ENCODE assay signal across 10 cellular contexts in genomic region chr16:1311212-1311737, GRCh38. TPM values are rescaled to one million over a fixed set of nuclear protein-coding genes. Genes with fewer than 3 reads are reported as not detected.
DNase-seq lines count a peak whose midpoint lies in the region; ATAC-seq and TF ChIP-seq lines count a peak whose summit lies in the region.
"Had no signal": no experiment of that assay in that cellular context is flagged by ENCODE, and none has a peak within 500 bp of the region (broad histone marks: within the 10 kb centered on the region; RNA-seq: fewer than 3 reads in every experiment).

No MANE protein-coding gene starts in this region.

- H3K27ac ChIP-seq in ectodermal cell (ENCODE audit: insufficient read depth, low read depth, low read length, poor library complexity, severe bottlenecking) = no peak overlapping the region

- H3K36me3 ChIP-seq in BE2C = peaks cover 41% of the 10 kb centered on the region
- peaks cover 55% of the 10 kb centered on the region for H3K36me3 ChIP-seq in MG63
- H3K36me3 ChIP-seq in ectodermal cell (ENCODE audit: control insufficient read depth, insufficient read depth, low read length) = peaks cover 37% of the 10 kb centered on the region

- no peak for TF ChIP-seq CTCF in BE2C (IDR thresholded peaks at IDR 0.05; ENCODE audit: low read depth, low read length)

- H3K4me1 ChIP-seq in BE2C (no peaks in the 10 kb centered on the region), ectodermal cell (ENCODE audit: control insufficient read depth, insufficient read depth, low read length) (peaks cover 12% of the 10 kb centered on the region)

- peak overlapping the region; percentile 97 for H3K4me3 ChIP-seq in BE2C (ENCODE audit: low read depth, low read length)
- peak overlapping the region; percentile 95 for H3K4me3 ChIP-seq in MG63
- H3K4me3 ChIP-seq in ectodermal cell (ENCODE audit: insufficient read depth, low read depth, low read length) = peak overlapping the region; percentile 95

- H3K4me1 Mint-ChIP-seq in natural killer cell treated with Interleukin-12 subunit alpha and Interleukin-12 subunit beta and Interleukin-15 and Interleukin-18, amount 100 ng/mL, for 72 hours (ENCODE audit: low read depth in 2 of 2) = peaks cover 19 to 32% of the 10 kb centered on the region in 2 donors

- H3K36me3 Mint-ChIP-seq in natural killer cell treated with Interleukin-12 subunit alpha and Interleukin-12 subunit beta and Interleukin-15 and Interleukin-18, amount 100 ng/mL, for 72 hours = peaks cover 7% of the 10 kb centered on the region

- no peaks in the 10 kb centered on the region for H3K9me3 ChIP-seq in BE2C
- H3K9me3 ChIP-seq in MG63 = no peaks in the 10 kb centered on the region
- H3K9me3 ChIP-seq in ectodermal cell (ENCODE audit: control insufficient read depth, low read length) = no peaks in the 10 kb centered on the region

- peak overlapping the region; percentile 97 for H3K4me3 Mint-ChIP-seq in natural killer cell treated with Interleukin-12 subunit alpha and Interleukin-12 subunit beta and Interleukin-15 and Interleukin-18, amount 100 ng/mL, for 72 hours

- peak overlapping the region; percentile 94 for H3K27ac Mint-ChIP-seq in natural killer cell treated with Interleukin-12 subunit alpha and Interleukin-12 subunit beta and Interleukin-15 and Interleukin-18, amount 100 ng/mL, for 72 hours

- no peak for ATAC-seq in natural killer cell treated with Interleukin-12 subunit alpha and Interleukin-12 subunit beta and Interleukin-15 and Interleukin-18, amount 100 ng/mL, for 72 hours

- H3K27me3 ChIP-seq in BE2C (no peaks in the 10 kb centered on the region), MG63 (no peaks in the 10 kb centered on the region), ectodermal cell (ENCODE audit: control insufficient read depth, insufficient read depth, low read length, poor library complexity, severe bottlenecking) (no peaks in the 10 kb centered on the region)

- H3K9me3 Mint-ChIP-seq in natural killer cell treated with Interleukin-12 subunit alpha and Interleukin-12 subunit beta and Interleukin-15 and Interleukin-18, amount 100 ng/mL, for 72 hours = no peaks in the 10 kb centered on the region

- no peaks in the 10 kb centered on the region for H3K27me3 Mint-ChIP-seq in natural killer cell treated with Interleukin-12 subunit alpha and Interleukin-12 subunit beta and Interleukin-15 and Interleukin-18, amount 100 ng/mL, for 72 hours

- no peak for DNase-seq in BE2C
- no peak for DNase-seq in MG63
- no peak for DNase-seq in natural killer cell treated with Interleukin-12 subunit alpha and Interleukin-12 subunit beta and Interleukin-15 and Interleukin-18, amount 100 ng/mL, for 72 hours (ENCODE audit: low spot score)
- no peak for DNase-seq in iPS-NIHi7 (ENCODE audit: extremely low spot score)
- no peak for DNase-seq in stimulated activated CD4-positive, alpha-beta T cell treated with anti-CD3 and anti-CD28 coated beads, Interleukin-15, amount 100 ng/mL, for 24 hours
- DNase-seq in cerebellum (ENCODE audit: low spot score) = no peak
- no peak for DNase-seq in LoVo (ENCODE audit: low spot score)
- DNase-seq: NCI-H2081 had no signal

- WGBS in ectodermal cell, 2 experiments = 41 to 48% methylated on average over 13 of the region's 13 CpGs

RNA-seq across cellular contexts. Expression of gene UBE2I, which starts 1.8 kb away (rescaled TPM):
- polyA plus RNA-seq in BE2C (2012; ENCODE audit: insufficient read depth, insufficient read length, low read depth) = 219 TPM
- total RNA-seq in MG63 (2014; rRNA removed; shearing (Covaris generic); ENCODE audit: low replicate concordance) = 154 and 228 TPM in 2 replicates
- polyA plus RNA-seq in ectodermal cell (2013, experiment 1 of 4) = 274 TPM
- 281 TPM for polyA plus RNA-seq in ectodermal cell (2013, experiment 2 of 4)
- polyA plus RNA-seq in ectodermal cell (2013, experiment 3 of 4) = 208 TPM
- 220 TPM for polyA plus RNA-seq in ectodermal cell (2013, experiment 4 of 4)
- total RNA-seq in natural killer cell treated with Interleukin-12 subunit alpha and Interleukin-12 subunit beta and Interleukin-15 and Interleukin-18, amount 100 ng/mL, for 72 hours = 100 to 1,000 TPM; 202 to 246 TPM
- total RNA-seq in cerebellum = 62.0 TPM

RNA-seq across cellular contexts. Expression of gene BAIAP3, which starts 22.2 kb away (rescaled TPM):
- 0.96 TPM for polyA plus RNA-seq in BE2C (2012; ENCODE audit: insufficient read depth, insufficient read length, low read depth)
- total RNA-seq in MG63 (2014; rRNA removed; shearing (Covaris generic); ENCODE audit: low replicate concordance) = 1.1 TPM in 1 of 2 replicates, not detected in the other
- 4.6 TPM for polyA plus RNA-seq in ectodermal cell (2013, experiment 1 of 4)
- polyA plus RNA-seq in ectodermal cell (2013, experiment 2 of 4) = 6.2 TPM
- 6.1 TPM for polyA plus RNA-seq in ectodermal cell (2013, experiment 3 of 4)
- 8.9 TPM for polyA plus RNA-seq in ectodermal cell (2013, experiment 4 of 4)
- under 1 TPM; 0.17 to 0.31 TPM for total RNA-seq in natural killer cell treated with Interleukin-12 subunit alpha and Interleukin-12 subunit beta and Interleukin-15 and Interleukin-18, amount 100 ng/mL, for 72 hours
- 8.8 TPM for total RNA-seq in cerebellum

RNA-seq across cellular contexts. Expression of gene TSR3, which starts 40.4 kb away (rescaled TPM):
- 122 TPM for polyA plus RNA-seq in BE2C (2012; ENCODE audit: insufficient read depth, insufficient read length, low read depth)
- total RNA-seq in MG63 (2014; rRNA removed; shearing (Covaris generic); ENCODE audit: low replicate concordance) = 138 and 174 TPM in 2 replicates
- 48.1 TPM for polyA plus RNA-seq in ectodermal cell (2013, experiment 1 of 4)
- polyA plus RNA-seq in ectodermal cell (2013, experiment 2 of 4) = 47.3 TPM
- polyA plus RNA-seq in ectodermal cell (2013, experiment 3 of 4) = 46.4 TPM
- polyA plus RNA-seq in ectodermal cell (2013, experiment 4 of 4) = 49.2 TPM
- 100 to 1,000 TPM in 1 of 2 donors, 10 to 100 TPM in 1; 57.4 to 108 TPM for total RNA-seq in natural killer cell treated with Interleukin-12 subunit alpha and Interleukin-12 subunit beta and Interleukin-15 and Interleukin-18, amount 100 ng/mL, for 72 hours
- 18.1 TPM for total RNA-seq in cerebellum

RNA-seq across cellular contexts. Expression of gene GNPTG, which starts 40.5 kb away (rescaled TPM):
- 61.1 TPM for polyA plus RNA-seq in BE2C (2012; ENCODE audit: insufficient read depth, insufficient read length, low read depth)
- total RNA-seq in MG63 (2014; rRNA removed; shearing (Covaris generic); ENCODE audit: low replicate concordance) = 40.9 and 52.2 TPM in 2 replicates
- polyA plus RNA-seq in ectodermal cell (2013, experiment 1 of 4) = 34.7 TPM
- polyA plus RNA-seq in ectodermal cell (2013, experiment 2 of 4) = 34.0 TPM
- 23.3 TPM for polyA plus RNA-seq in ectodermal cell (2013, experiment 3 of 4)
- polyA plus RNA-seq in ectodermal cell (2013, experiment 4 of 4) = 30.5 TPM
- total RNA-seq in natural killer cell treated with Interleukin-12 subunit alpha and Interleukin-12 subunit beta and Interleukin-15 and Interleukin-18, amount 100 ng/mL, for 72 hours = 10 to 100 TPM; 36.1 to 38.9 TPM
- total RNA-seq in cerebellum = 18.4 TPM

RNA-seq across cellular contexts. Expression of gene TPSD1, which starts 55.4 kb away (rescaled TPM):
- not detected for polyA plus RNA-seq in BE2C (2012; ENCODE audit: insufficient read depth, insufficient read length, low read depth)
- total RNA-seq in MG63 (2014; rRNA removed; shearing (Covaris generic); ENCODE audit: low replicate concordance) = not detected in 2 replicates
- polyA plus RNA-seq in ectodermal cell (2013, experiment 1 of 4) = not detected
- 0.37 TPM for polyA plus RNA-seq in ectodermal cell (2013, experiment 2 of 4)
- polyA plus RNA-seq in ectodermal cell (2013, experiment 3 of 4) = 0.21 TPM
- 0.24 TPM for polyA plus RNA-seq in ectodermal cell (2013, experiment 4 of 4)
- not detected for total RNA-seq in natural killer cell treated with Interleukin-12 subunit alpha and Interleukin-12 subunit beta and Interleukin-15 and Interleukin-18, amount 100 ng/mL, for 72 hours
- not detected for total RNA-seq in cerebellum
- total RNA-seq: temporal lobe had no signal
